In genomic region chr7:102875700-102876192, GRCh38 we compare ENCODE assay signal across 9 cellular contexts. TPM values are rescaled to one million over a fixed set of nuclear protein-coding genes. Genes with fewer than 3 reads are reported as not detected.
DNase-seq lines count a peak whose midpoint lies in the region; ATAC-seq and TF ChIP-seq lines count a peak whose summit lies in the region.
"Had no signal": no experiment of that assay in that cellular context is flagged by ENCODE, and none has a peak within 500 bp of the region (broad histone marks: within the 10 kb centered on the region; RNA-seq: fewer than 3 reads in every experiment).

No MANE protein-coding gene starts in this region.

- H3K27me3 ChIP-seq in SJSA1 (replicated peaks) = no peaks in the 10 kb centered on the region
- H3K27me3 ChIP-seq in fibroblast of lung (ENCODE audit: control insufficient read depth, insufficient read depth, low read length) = no peaks in the 10 kb centered on the region
- no peaks in the 10 kb centered on the region for H3K27me3 ChIP-seq in right cardiac atrium (ENCODE audit: control insufficient read depth, insufficient read depth)

- H3K27ac ChIP-seq in SJSA1 (peak overlapping the region; percentile 92), fibroblast of lung (ENCODE audit: insufficient read depth, low read length) (peak overlapping the region; percentile 78), right cardiac atrium (ENCODE audit: low read length) (no peak overlapping the region)

- TF ChIP-seq CTCF in fibroblast of lung (conservative IDR thresholded peaks at IDR 0.05 in 1 of 2, IDR thresholded peaks at IDR 0.05 in 1 of 2; ENCODE audit: low read depth in 1 of 2, low read length in 2 of 2) = no peak

- H2AFZ ChIP-seq in fibroblast of lung (ENCODE audit: low read length) = no peak overlapping the region

- H4K20me1 ChIP-seq in fibroblast of lung (ENCODE audit: control insufficient read depth, extremely low read depth, insufficient read depth, low read length) = no peaks in the 10 kb centered on the region

- H3K79me2 ChIP-seq in fibroblast of lung (ENCODE audit: control insufficient read depth, insufficient read depth, low read length) = no peaks in the 10 kb centered on the region

- no peak overlapping the region for H3K4me3 ChIP-seq in SJSA1
- no peak overlapping the region for H3K4me3 ChIP-seq in fibroblast of lung (replicated peaks in 1 of 4; ENCODE audit: control extremely low read depth in 1 of 4, insufficient read depth in 1 of 4, low read depth in 3 of 4, low read length in 4 of 4)
- H3K4me3 ChIP-seq in right cardiac atrium (ENCODE audit: low read length) = no peak overlapping the region
- H3K4me3 ChIP-seq: HAP-1 had no signal

- H3K9me3 ChIP-seq in SJSA1 (replicated peaks) (no peaks in the 10 kb centered on the region), fibroblast of lung (ENCODE audit: control insufficient read depth, insufficient read depth, low read depth, low read length) (no peaks in the 10 kb centered on the region), right cardiac atrium (ENCODE audit: control insufficient read depth, low read length) (no peaks in the 10 kb centered on the region)
- H3K9me3 ChIP-seq: HAP-1 had no signal

- peaks cover 58% of the 10 kb centered on the region for H3K4me1 ChIP-seq in SJSA1 (replicated peaks)
- H3K4me1 ChIP-seq in fibroblast of lung (ENCODE audit: control insufficient read depth, extremely low read depth, insufficient read depth, low read length) = peaks cover 35% of the 10 kb centered on the region
- no peaks in the 10 kb centered on the region for H3K4me1 ChIP-seq in right cardiac atrium (ENCODE audit: control insufficient read depth, insufficient read depth, low read length)

- ATAC-seq in GM18868 (IDR thresholded peaks at IDR 0.05; ENCODE audit: unreplicated experiment) (peak; percentile 41), right cardiac atrium (no peak), HG02588 (IDR thresholded peaks at IDR 0.05; ENCODE audit: unreplicated experiment) (no peak)

- no peaks in the 10 kb centered on the region for H3K36me3 ChIP-seq in SJSA1
- H3K36me3 ChIP-seq in fibroblast of lung (ENCODE audit: control insufficient read depth, insufficient read depth, low read length) = no peaks in the 10 kb centered on the region
- H3K36me3 ChIP-seq: HAP-1 had no signal

- peak; percentile 93 for DNase-seq in SJSA1 (ENCODE audit: low read depth in 1 of 2, low spot score in 2 of 2)
- DNase-seq in fibroblast of lung (ENCODE audit: low read depth in 2 of 2) = peak; percentile 95 to 100
- DNase-seq in stimulated activated CD4-positive, alpha-beta T cell treated with anti-CD3 and anti-CD28 coated beads, Interleukin-2, amount 100 ng/mL, for 24 hours = peak; percentile 12 to 35
- no peak for DNase-seq in right cardiac atrium
- DNase-seq in putamen (ENCODE audit: low spot score) = no peak
- no peak for DNase-seq in anterior cingulate cortex (lab: John Stamatoyannopoulos, UW)

- intact Hi-C loops in right cardiac atrium (cut with DNase I) = no loop called here

- H3K9ac ChIP-seq in fibroblast of lung (ENCODE audit: insufficient read depth, low read length) = no peak overlapping the region

- no peak overlapping the region for H3K4me2 ChIP-seq in fibroblast of lung (ENCODE audit: extremely low read depth, insufficient read depth, low read length)

- WGBS in right cardiac atrium = 93% methylated on average over 1 of the region's 1 CpG

RNA-seq across cellular contexts. Expression of gene LRRC17, which starts 37.1 kb away (rescaled TPM):
- 8.3 and 10.9 TPM in 2 replicates for total RNA-seq in SJSA1 (2014; rRNA removed; shearing (Covaris generic))
- total RNA-seq in fibroblast of lung (12.6 and 30.8 TPM in 2 replicates), right cardiac atrium (1 to 10 TPM; 3.0 to 6.7 (median 4.9) TPM)
- polyA plus RNA-seq in fibroblast of lung (31.5 and 103 TPM in 2 replicates), right cardiac atrium (6.2 TPM)
- polyA plus RNA-seq in fibroblast of lung (2012) = 15.7 and 55.0 TPM in 2 replicates
- polyA minus RNA-seq in fibroblast of lung (ENCODE audit: low replicate concordance) = 0.63 and 13.7 TPM in 2 replicates

Comparison
In these comparisons a context has a peak if more than half of its experiments do, and no peak if none do; other contexts are left out.
1. DNase-seq: peak in SJSA1 (2 of 2), fibroblast of lung (2 of 2) and stimulated activated CD4-positive, alpha-beta T cell treated with anti-CD3 and anti-CD28 coated beads, Interleukin-2, amount 100 ng/mL, for 24 hours (2 of 2); none in right cardiac atrium (0 of 3), putamen (single experiment) and anterior cingulate cortex (0 of 58).